2 cellular contexts compared by ENCODE assay signal in the genomic region with DNA sequence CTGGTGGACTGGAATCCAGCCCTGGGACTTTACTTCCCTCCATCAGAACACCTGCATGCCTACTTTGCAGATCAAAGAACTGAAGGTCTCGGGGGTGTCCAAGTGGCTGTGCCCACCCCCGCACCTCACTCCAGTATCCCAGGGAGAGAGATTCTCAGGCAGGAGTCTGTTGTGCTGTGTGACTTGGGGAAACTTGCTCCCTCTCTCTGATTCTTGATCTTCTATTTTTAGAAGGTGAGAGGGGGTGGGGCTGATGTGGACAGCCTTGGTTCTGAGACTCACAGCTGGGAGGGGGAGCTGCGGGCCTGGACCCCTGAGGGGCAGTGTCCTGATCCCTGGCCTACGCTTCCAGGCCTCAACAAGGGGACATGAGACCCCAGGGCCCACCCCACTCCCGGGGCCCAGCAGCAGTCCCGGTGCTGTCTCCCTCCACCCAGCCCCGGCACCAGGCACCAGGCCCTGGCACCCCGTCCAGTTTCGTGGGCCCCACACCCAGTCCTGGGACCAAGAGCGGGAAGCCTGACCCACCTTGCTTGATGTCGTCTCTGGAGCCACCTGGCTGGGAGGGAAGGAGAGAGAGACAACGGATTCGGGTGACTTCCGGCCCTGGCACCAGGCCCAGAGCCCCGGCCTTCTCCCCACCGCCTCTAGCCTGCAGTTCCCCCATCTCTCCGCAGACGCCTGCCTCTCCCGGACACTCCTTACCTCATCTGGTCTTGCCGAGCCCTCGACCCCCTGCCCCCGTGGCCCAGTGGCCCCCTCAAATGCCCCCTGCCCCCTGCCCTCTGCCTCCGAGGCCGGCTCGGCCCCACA.
TF ChIP-seq lines count a peak whose summit lies in the region.

No MANE protein-coding gene starts in this region.

TF ChIP-seq in WTC11, 78 proteins besides CTCF, POLR2A, EP300 and RAD21 (continued from another document):
- TF ChIP-seq, protein P1, sequence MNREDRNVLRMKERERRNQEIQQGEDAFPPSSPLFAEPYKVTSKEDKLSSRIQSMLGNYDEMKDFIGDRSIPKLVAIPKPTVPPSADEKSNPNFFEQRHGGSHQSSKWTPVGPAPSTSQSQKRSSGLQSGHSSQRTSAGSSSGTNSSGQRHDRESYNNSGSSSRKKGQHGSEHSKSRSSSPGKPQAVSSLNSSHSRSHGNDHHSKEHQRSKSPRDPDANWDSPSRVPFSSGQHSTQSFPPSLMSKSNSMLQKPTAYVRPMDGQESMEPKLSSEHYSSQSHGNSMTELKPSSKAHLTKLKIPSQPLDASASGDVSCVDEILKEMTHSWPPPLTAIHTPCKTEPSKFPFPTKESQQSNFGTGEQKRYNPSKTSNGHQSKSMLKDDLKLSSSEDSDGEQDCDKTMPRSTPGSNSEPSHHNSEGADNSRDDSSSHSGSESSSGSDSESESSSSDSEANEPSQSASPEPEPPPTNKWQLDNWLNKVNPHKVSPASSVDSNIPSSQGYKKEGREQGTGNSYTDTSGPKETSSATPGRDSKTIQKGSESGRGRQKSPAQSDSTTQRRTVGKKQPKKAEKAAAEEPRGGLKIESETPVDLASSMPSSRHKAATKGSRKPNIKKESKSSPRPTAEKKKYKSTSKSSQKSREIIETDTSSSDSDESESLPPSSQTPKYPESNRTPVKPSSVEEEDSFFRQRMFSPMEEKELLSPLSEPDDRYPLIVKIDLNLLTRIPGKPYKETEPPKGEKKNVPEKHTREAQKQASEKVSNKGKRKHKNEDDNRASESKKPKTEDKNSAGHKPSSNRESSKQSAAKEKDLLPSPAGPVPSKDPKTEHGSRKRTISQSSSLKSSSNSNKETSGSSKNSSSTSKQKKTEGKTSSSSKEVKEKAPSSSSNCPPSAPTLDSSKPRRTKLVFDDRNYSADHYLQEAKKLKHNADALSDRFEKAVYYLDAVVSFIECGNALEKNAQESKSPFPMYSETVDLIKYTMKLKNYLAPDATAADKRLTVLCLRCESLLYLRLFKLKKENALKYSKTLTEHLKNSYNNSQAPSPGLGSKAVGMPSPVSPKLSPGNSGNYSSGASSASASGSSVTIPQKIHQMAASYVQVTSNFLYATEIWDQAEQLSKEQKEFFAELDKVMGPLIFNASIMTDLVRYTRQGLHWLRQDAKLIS (CRISPR knock-in tag; IDR thresholded peaks at IDR 0.05; ENCODE audit: borderline replicate concordance): no peak
- TF ChIP-seq ZNF317 (CRISPR knock-in tag; IDR thresholded peaks at IDR 0.05; ENCODE audit: borderline replicate concordance, low read depth) (no peak), GRHL2 (CRISPR knock-in tag; IDR thresholded peaks at IDR 0.05; ENCODE audit: insufficient replicate concordance, severe bottlenecking) (no peak), PRRX2 (CRISPR knock-in tag; IDR thresholded peaks at IDR 0.05) (no peak), KAT7 (CRISPR knock-in tag; IDR thresholded peaks at IDR 0.05; ENCODE audit: borderline replicate concordance) (no peak), GTF2I (CRISPR knock-in tag; conservative IDR thresholded peaks at IDR 0.05) (no peak)
- TF ChIP-seq, protein P2, sequence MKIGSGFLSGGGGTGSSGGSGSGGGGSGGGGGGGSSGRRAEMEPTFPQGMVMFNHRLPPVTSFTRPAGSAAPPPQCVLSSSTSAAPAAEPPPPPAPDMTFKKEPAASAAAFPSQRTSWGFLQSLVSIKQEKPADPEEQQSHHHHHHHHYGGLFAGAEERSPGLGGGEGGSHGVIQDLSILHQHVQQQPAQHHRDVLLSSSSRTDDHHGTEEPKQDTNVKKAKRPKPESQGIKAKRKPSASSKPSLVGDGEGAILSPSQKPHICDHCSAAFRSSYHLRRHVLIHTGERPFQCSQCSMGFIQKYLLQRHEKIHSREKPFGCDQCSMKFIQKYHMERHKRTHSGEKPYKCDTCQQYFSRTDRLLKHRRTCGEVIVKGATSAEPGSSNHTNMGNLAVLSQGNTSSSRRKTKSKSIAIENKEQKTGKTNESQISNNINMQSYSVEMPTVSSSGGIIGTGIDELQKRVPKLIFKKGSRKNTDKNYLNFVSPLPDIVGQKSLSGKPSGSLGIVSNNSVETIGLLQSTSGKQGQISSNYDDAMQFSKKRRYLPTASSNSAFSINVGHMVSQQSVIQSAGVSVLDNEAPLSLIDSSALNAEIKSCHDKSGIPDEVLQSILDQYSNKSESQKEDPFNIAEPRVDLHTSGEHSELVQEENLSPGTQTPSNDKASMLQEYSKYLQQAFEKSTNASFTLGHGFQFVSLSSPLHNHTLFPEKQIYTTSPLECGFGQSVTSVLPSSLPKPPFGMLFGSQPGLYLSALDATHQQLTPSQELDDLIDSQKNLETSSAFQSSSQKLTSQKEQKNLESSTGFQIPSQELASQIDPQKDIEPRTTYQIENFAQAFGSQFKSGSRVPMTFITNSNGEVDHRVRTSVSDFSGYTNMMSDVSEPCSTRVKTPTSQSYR (CRISPR knock-in tag; IDR thresholded peaks at IDR 0.05): no peak

TF ChIP-seq in SK-N-SH, 30 proteins besides CTCF, POLR2A, EP300 and RAD21 (continued from another document):
- TF ChIP-seq, protein P3, sequence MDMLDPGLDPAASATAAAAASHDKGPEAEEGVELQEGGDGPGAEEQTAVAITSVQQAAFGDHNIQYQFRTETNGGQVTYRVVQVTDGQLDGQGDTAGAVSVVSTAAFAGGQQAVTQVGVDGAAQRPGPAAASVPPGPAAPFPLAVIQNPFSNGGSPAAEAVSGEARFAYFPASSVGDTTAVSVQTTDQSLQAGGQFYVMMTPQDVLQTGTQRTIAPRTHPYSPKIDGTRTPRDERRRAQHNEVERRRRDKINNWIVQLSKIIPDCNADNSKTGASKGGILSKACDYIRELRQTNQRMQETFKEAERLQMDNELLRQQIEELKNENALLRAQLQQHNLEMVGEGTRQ (IDR thresholded peaks at IDR 0.05; ENCODE audit: borderline replicate concordance, low read depth, low read length): no peak
- no peak for TF ChIP-seq RCOR1 (IDR thresholded peaks at IDR 0.05; ENCODE audit: low read length)
